9 cellular contexts compared by ENCODE assay signal in the genomic region with DNA sequence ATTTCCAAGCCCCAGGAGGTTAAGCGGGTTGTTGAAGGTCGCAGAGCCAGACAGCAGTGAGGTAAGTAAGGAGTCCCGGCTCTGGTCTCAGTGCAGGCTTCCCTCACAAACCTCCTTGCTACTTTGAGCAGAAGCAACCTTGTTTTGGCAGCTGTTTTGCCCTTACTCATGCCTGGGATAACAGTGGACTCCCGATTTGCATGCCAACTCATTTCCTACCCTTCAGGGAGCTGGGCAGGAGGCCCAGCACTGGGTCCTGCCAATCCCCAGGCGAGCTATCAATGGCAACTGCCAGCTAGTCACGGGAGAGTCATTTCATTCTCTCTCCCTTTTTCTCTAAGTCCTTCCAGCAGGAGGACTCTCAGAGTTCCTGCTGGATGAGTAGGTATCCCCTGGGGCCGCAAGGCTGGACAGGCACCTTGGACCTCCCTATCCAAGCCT.
A peak's percentile ranks its signal among the peaks of the same experiment; 100 is the strongest.
DNase-seq lines count a peak whose midpoint lies in the region; ATAC-seq lines count a peak whose summit lies in the region.
"Had no signal": no experiment of that assay in that cellular context is flagged by ENCODE, and none has a peak within 500 bp of the region (broad histone marks: within the 10 kb centered on the region; RNA-seq: fewer than 3 reads in every experiment).

No MANE protein-coding gene starts in this region.

- peaks cover 0 to 12% (median 7%) of the 10 kb centered on the region in 4 donors for H3K4me1 Mint-ChIP-seq in naive thymus-derived CD8-positive, alpha-beta T cell

- DNase-seq in T1000 (lab: John Stamatoyannopoulos, UW), result peak; percentile 99
- peak; percentile 67 for DNase-seq in globus pallidus (ENCODE audit: low spot score)
- peak; percentile 47 for DNase-seq in putamen (ENCODE audit: low spot score)
- no peak for DNase-seq in naive thymus-derived CD8-positive, alpha-beta T cell
- DNase-seq: NCI-H1436 had no signal

- no peak overlapping the region for H3K4me3 Mint-ChIP-seq in naive thymus-derived CD8-positive, alpha-beta T cell

- no peak overlapping the region for H3K27ac Mint-ChIP-seq in naive thymus-derived CD8-positive, alpha-beta T cell

- ATAC-seq in GM18520 (IDR thresholded peaks at IDR 0.05; ENCODE audit: unreplicated experiment) (peak; percentile 45), HG02840 (IDR thresholded peaks at IDR 0.05; ENCODE audit: low FRiP score, unreplicated experiment) (no peak), HG03139 (IDR thresholded peaks at IDR 0.05; ENCODE audit: unreplicated experiment) (no peak), GM21723 (IDR thresholded peaks at IDR 0.05; ENCODE audit: unreplicated experiment) (no peak)
- ATAC-seq in naive thymus-derived CD8-positive, alpha-beta T cell, result no peak

- H3K9me3 Mint-ChIP-seq in naive thymus-derived CD8-positive, alpha-beta T cell, result no peaks in the 10 kb centered on the region

- H3K27me3 Mint-ChIP-seq in naive thymus-derived CD8-positive, alpha-beta T cell, result peaks cover 9 to 24% (median 20%) of the 10 kb centered on the region in 5 donors

- POLR2A ChIA-PET in naive thymus-derived CD8-positive, alpha-beta T cell (lab: Charles Lee), result no interaction called here

- H3K36me3 Mint-ChIP-seq in naive thymus-derived CD8-positive, alpha-beta T cell, result no peaks in the 10 kb centered on the region

Comparison
In these comparisons a context has a peak if more than half of its experiments do, and no peak if none do; other contexts are left out.
1. DNase-seq: peak in T1000 (single experiment), globus pallidus (single experiment) and putamen (single experiment); none in naive thymus-derived CD8-positive, alpha-beta T cell (0 of 10).